In genomic region chr2:25618676-25619075, GRCh38 we compare ENCODE assay signal across 9 cellular contexts. TPM values are rescaled to one million over a fixed set of nuclear protein-coding genes. Genes with fewer than 3 reads are reported as not detected.
DNase-seq lines count a peak whose midpoint lies in the region; ATAC-seq, FAIRE-seq and TF ChIP-seq lines count a peak whose summit lies in the region.
"Had no signal": no experiment of that assay in that cellular context is flagged by ENCODE, and none has a peak within 500 bp of the region (broad histone marks: within the 10 kb centered on the region; RNA-seq: fewer than 3 reads in every experiment).

No MANE protein-coding gene starts in this region.

- H3K56ac ChIP-seq in mesendoderm (ENCODE audit: low read length): no peak overlapping the region

- H3K79me1 ChIP-seq in mesendoderm (ENCODE audit: low read length): no peaks in the 10 kb centered on the region

- H2BK15ac ChIP-seq in mesendoderm (replicated peaks; ENCODE audit: low read depth): no peak overlapping the region

- FAIRE-seq in small intestine (lab: Jason Lieb, UNC): no peak

- WGBS in small intestine, 3 donors: 6 to 63% (median 26%) methylated on average over 2 of the region's 2 CpGs
- WGBS in mesendoderm (ENCODE audit: extremely low coverage, insufficient coverage, low lambda C conversion rate): no CpG with 5 or more reads among the region's 2 CpGs

- H3K4me3 ChIP-seq in HFF-Myc (replicated peaks; ENCODE audit: low read depth, low read length): no peak overlapping the region
- H3K4me3 ChIP-seq in fibroblast of mammary gland (ENCODE audit: control insufficient read depth, low read depth, low read length): no peak overlapping the region
- H3K4me3 ChIP-seq in small intestine (ENCODE audit: low read depth in 1 of 2, low read length in 2 of 2): no peak overlapping the region
- no peak overlapping the region for H3K4me3 ChIP-seq in mesendoderm (ENCODE audit: low read length)

- DNase-seq in HFF-Myc (ENCODE audit: extremely low read depth, low read depth) (peak; percentile 10), NCI-H774 (lab: John Stamatoyannopoulos, UW) (peak; percentile 66), fibroblast of mammary gland (ENCODE audit: low read depth) (peak; percentile 79), small intestine (peak; percentile 36), mesendoderm (no peak)
- DNase-seq: natural killer cell had no signal

- no peak overlapping the region for H4K5ac ChIP-seq in mesendoderm (ENCODE audit: low read length)

- H3K27ac ChIP-seq in small intestine (ENCODE audit: low read depth in 1 of 2, low read length in 1 of 2) (no peak overlapping the region), mesendoderm (ENCODE audit: low read depth, low read length) (no peak overlapping the region)

- H3K9ac ChIP-seq in mesendoderm (ENCODE audit: low read length): no peak overlapping the region

- no peak overlapping the region for H4K8ac ChIP-seq in mesendoderm (ENCODE audit: low read depth, low read length)

- H2AK5ac ChIP-seq in mesendoderm (ENCODE audit: low read length): no peak overlapping the region

- H3K9me3 ChIP-seq in small intestine (ENCODE audit: control insufficient read depth, low read depth): no peaks in the 10 kb centered on the region

- H2BK120ac ChIP-seq in mesendoderm (ENCODE audit: low read depth, low read length): no peak overlapping the region

- no peak overlapping the region for H2BK5ac ChIP-seq in mesendoderm (ENCODE audit: low read length)

- H3K4ac ChIP-seq in mesendoderm (ENCODE audit: low read depth, low read length): no peak overlapping the region

- H3K36me3 ChIP-seq in small intestine (ENCODE audit: control insufficient read depth in 2 of 2, insufficient read depth in 2 of 2, low read length in 2 of 2): no peaks in the 10 kb centered on the region
- peaks cover 1% of the 10 kb centered on the region for H3K36me3 ChIP-seq in mesendoderm (ENCODE audit: control insufficient read depth, insufficient read depth, low read length)

- H3K4me1 ChIP-seq in small intestine (ENCODE audit: control insufficient read depth in 2 of 2, insufficient read depth in 1 of 2, low read depth in 1 of 2, low read length in 1 of 2) (peaks cover 0 to 11% of the 10 kb centered on the region in 2 donors), mesendoderm (ENCODE audit: control insufficient read depth, low read depth, low read length) (peaks cover 3% of the 10 kb centered on the region)

- no peaks in the 10 kb centered on the region for H3K79me2 ChIP-seq in mesendoderm (ENCODE audit: control insufficient read depth, insufficient read depth, low read length)

- H3K18ac ChIP-seq in mesendoderm (ENCODE audit: low read length): no peak overlapping the region

- no peak for ATAC-seq in HG02798 (IDR thresholded peaks at IDR 0.05; ENCODE audit: poor library complexity, unreplicated experiment)
- no peak for ATAC-seq in GM18867 (IDR thresholded peaks at IDR 0.05; ENCODE audit: unreplicated experiment)
- ATAC-seq in HG03378 (IDR thresholded peaks at IDR 0.05; ENCODE audit: unreplicated experiment): no peak
- ATAC-seq: natural killer cell had no signal

- no peak overlapping the region for H3K23ac ChIP-seq in mesendoderm (ENCODE audit: low read length)

- H3K4me2 ChIP-seq in mesendoderm (ENCODE audit: low read length): no peak overlapping the region

- TF ChIP-seq CTCF in HFF-Myc (IDR thresholded peaks at IDR 0.05; ENCODE audit: low read depth, low read length, missing control alignments): no peak
- TF ChIP-seq CTCF in fibroblast of mammary gland (conservative IDR thresholded peaks at IDR 0.05; ENCODE audit: control insufficient read depth, insufficient read depth, low read depth, low read length): no peak

- no peaks in the 10 kb centered on the region for H3K27me3 ChIP-seq in small intestine (ENCODE audit: control insufficient read depth in 2 of 2, insufficient read depth in 2 of 2, low read length in 2 of 2)
- H3K27me3 ChIP-seq in mesendoderm (ENCODE audit: insufficient read depth, low read length, poor library complexity): no peaks in the 10 kb centered on the region

RNA-seq across cellular contexts. Expression of gene DTNB, which starts 54.7 kb away (rescaled TPM):
- polyA plus RNA-seq in small intestine: 1 to 10 TPM; 2.4 to 5.6 (median 3.1) TPM
- 12.2 TPM for polyA plus RNA-seq in mesendoderm (2013, experiment 1 of 2)
- 15.6 TPM for polyA plus RNA-seq in mesendoderm (2013, experiment 2 of 2)
